In the genomic region with DNA sequence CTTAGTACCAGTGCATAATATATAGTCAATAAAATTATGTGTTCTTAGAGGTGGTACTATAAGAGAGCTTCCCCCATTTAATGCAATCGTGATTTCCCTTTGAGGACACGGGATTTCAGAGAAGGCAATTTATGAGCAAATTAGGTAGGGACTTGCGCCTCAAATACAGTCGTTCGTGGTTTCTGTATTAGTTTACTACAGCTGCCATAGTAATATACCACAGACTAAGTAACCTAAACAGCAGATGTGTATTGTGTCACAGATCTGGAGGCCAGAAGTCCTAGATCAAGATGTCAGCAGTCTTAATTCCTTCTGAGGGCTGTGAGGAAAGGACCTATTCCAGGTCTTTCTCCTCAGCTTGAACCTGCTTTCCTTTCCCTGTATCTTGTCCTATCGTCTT, we compare ENCODE assay signal across 17 cellular contexts. TPM values are rescaled to one million over a fixed set of nuclear protein-coding genes. Genes with fewer than 3 reads are reported as not detected.
DNase-seq lines count a peak whose midpoint lies in the region; ATAC-seq, FAIRE-seq and TF ChIP-seq lines count a peak whose summit lies in the region.
"Had no signal": no experiment of that assay in that cellular context is flagged by ENCODE, and none has a peak within 500 bp of the region (broad histone marks: within the 10 kb centered on the region; RNA-seq: fewer than 3 reads in every experiment).

No MANE protein-coding gene starts in this region.

- no peak overlapping the region for H2BK12ac ChIP-seq in mesenchymal stem cell (ENCODE audit: low read length in 2 of 2)

- DNase-seq in DND-41 (no peak), MV-4-11 (lab: John Stamatoyannopoulos, UW) (peak; percentile 36), mesenchymal stem cell (peak; percentile 24), NCI-H2081 (lab: John Stamatoyannopoulos, UW) (no peak), RCC 7860 (ENCODE audit: low spot score) (no peak), HUDEP-2 (lab: John Stamatoyannopoulos, UW; ENCODE audit: unreplicated experiment in 76 of 76) (no peak), NCI-H2196 treated with DMSO at 0.1 percent for 48 hours (lab: John Stamatoyannopoulos, UW; ENCODE audit: unreplicated experiment) (no peak)
- DNase-seq: activated CD4-positive, alpha-beta T cell treated with anti-CD3 and anti-CD28 coated beads for 48 hours; activated CD8-positive, alpha-beta memory T cell treated with anti-CD3 and anti-CD28 coated beads, Interleukin-2, amount 50 U/mL, for 48 hours; activated gamma-delta T cell treated with Interleukin-2 at 50 U/mL for 16 hours; esophagus squamous epithelium; left ventricle myocardium inferior; NCI-H526 treated with DMSO at 0.1 percent for 48 hours; right lobe of liver; stimulated activated naive B cell treated with anti-CD40 and anti-IgM and Interleukin-4, amounts not matched to agents 10 μg/mL and 1 μg/mL and 100 μg/mL, for 72 hours; trophoblast cell had no signal

- H3K4me3 ChIP-seq in DND-41 (ENCODE audit: low read depth in 1 of 2, low read length in 2 of 2) (peak overlapping the region in 1 of 2 experiments; percentile 99; a peak in 2 of 4 replicates), mesenchymal stem cell (ENCODE audit: insufficient read depth in 1 of 2, low read depth in 1 of 2, low read length in 2 of 2) (no peak overlapping the region)
- H3K4me3 ChIP-seq: right lobe of liver had no signal

- H3K79me2 ChIP-seq in DND-41 (ENCODE audit: insufficient read depth, low read length): peaks cover 79% of the 10 kb centered on the region

- H4K8ac ChIP-seq in mesenchymal stem cell (ENCODE audit: low read length): no peak overlapping the region

- H3K9ac ChIP-seq in DND-41 (ENCODE audit: low read depth, low read length) (peak overlapping the region; percentile 94), mesenchymal stem cell (ENCODE audit: low read length) (no peak overlapping the region)

- H3K27ac ChIP-seq in DND-41 (ENCODE audit: low read length) (peak overlapping the region; percentile 99), mesenchymal stem cell (ENCODE audit: low read length, poor library complexity, severe bottlenecking) (no peak overlapping the region)
- H3K27ac ChIP-seq: esophagus squamous epithelium, left ventricle myocardium inferior, right lobe of liver had no signal

- H3K14ac ChIP-seq in mesenchymal stem cell (ENCODE audit: low read length in 2 of 2): no peak overlapping the region

- 75% methylated on average over 3 of the region's 6 CpGs for WGBS in mesenchymal stem cell

- H4K20me1 ChIP-seq in DND-41 (ENCODE audit: insufficient read depth, low read length): no peaks in the 10 kb centered on the region

- H3K36me3 ChIP-seq in DND-41 (ENCODE audit: insufficient read depth, low read length): peaks cover 12% of the 10 kb centered on the region
- no peaks in the 10 kb centered on the region for H3K36me3 ChIP-seq in mesenchymal stem cell (ENCODE audit: control insufficient read depth in 1 of 2, insufficient read depth in 2 of 2, low read depth in 1 of 2, low read length in 2 of 2)
- H3K36me3 ChIP-seq: esophagus squamous epithelium, left ventricle myocardium inferior, right lobe of liver had no signal

- H4K91ac ChIP-seq in mesenchymal stem cell (ENCODE audit: low read length): no peak overlapping the region

- FAIRE-seq in RCC 7860 (lab: Jason Lieb, UNC): no peak

- H3K27me3 ChIP-seq in DND-41 (ENCODE audit: insufficient read depth, low read length, poor library complexity): no peaks in the 10 kb centered on the region
- no peaks in the 10 kb centered on the region for H3K27me3 ChIP-seq in mesenchymal stem cell (ENCODE audit: control insufficient read depth in 1 of 2, insufficient read depth in 1 of 2, low read length in 2 of 2)
- H3K27me3 ChIP-seq: esophagus squamous epithelium, right lobe of liver had no signal

- H3K23ac ChIP-seq in mesenchymal stem cell (ENCODE audit: low read length in 2 of 2): no peak overlapping the region

- H2AK5ac ChIP-seq in mesenchymal stem cell (ENCODE audit: low read length, severe bottlenecking): no peak overlapping the region

- H3K18ac ChIP-seq in mesenchymal stem cell (ENCODE audit: low read depth in 1 of 2, low read length in 2 of 2): no peak overlapping the region

- H2AFZ ChIP-seq in DND-41 (ENCODE audit: low read depth, low read length) (no peak overlapping the region), mesenchymal stem cell (ENCODE audit: low read depth, low read length) (no peak overlapping the region)

- H3K79me1 ChIP-seq in mesenchymal stem cell (replicated peaks; ENCODE audit: low read length, poor library complexity, severe bottlenecking): peaks cover 7% of the 10 kb centered on the region

- no peak overlapping the region for H2BK120ac ChIP-seq in mesenchymal stem cell (ENCODE audit: low read depth, low read length)

- no peak overlapping the region for H3K4ac ChIP-seq in mesenchymal stem cell (ENCODE audit: low read depth in 1 of 2, low read length in 2 of 2)

- no peaks in the 10 kb centered on the region for H3K9me3 ChIP-seq in DND-41 (ENCODE audit: insufficient read depth, low read length, severe bottlenecking)
- H3K9me3 ChIP-seq in mesenchymal stem cell (ENCODE audit: control insufficient read depth, low read length): no peaks in the 10 kb centered on the region
- H3K9me3 ChIP-seq: esophagus squamous epithelium, left ventricle myocardium inferior, right lobe of liver had no signal

- ATAC-seq in DND-41 (ENCODE audit: insufficient read depth, low read depth) (peak; percentile 18; the same call in 1 of the 3 replicates), GM19351 (IDR thresholded peaks at IDR 0.05; ENCODE audit: unreplicated experiment) (peak; percentile 32)
- ATAC-seq: right lobe of liver; stimulated activated naive B cell treated with anti-CD40 and anti-IgM and Interleukin-4, amounts not matched to agents 10 μg/mL and 1 μg/mL and 100 μg/mL, for 72 hours had no signal

- no peak overlapping the region for H2BK5ac ChIP-seq in mesenchymal stem cell (ENCODE audit: low read depth, low read length, poor library complexity, severe bottlenecking)

- TF ChIP-seq CTCF in DND-41 (IDR thresholded peaks at IDR 0.05; ENCODE audit: borderline replicate concordance, extremely low read depth, low read length, poor library complexity, severe bottlenecking): no peak

- H3K4me2 ChIP-seq in DND-41 (ENCODE audit: insufficient read depth, low read length): peak overlapping the region; percentile 71
- H3K4me2 ChIP-seq in mesenchymal stem cell (ENCODE audit: low read length, poor library complexity, severe bottlenecking): no peak overlapping the region

- H2BK15ac ChIP-seq in mesenchymal stem cell (ENCODE audit: low read depth, poor library complexity, severe bottlenecking): no peak overlapping the region

- H3K4me1 ChIP-seq in DND-41 (ENCODE audit: insufficient read depth, low read length) (peaks cover 84% of the 10 kb centered on the region), mesenchymal stem cell (ENCODE audit: control insufficient read depth, insufficient read depth, low read depth, low read length) (peaks cover 4% of the 10 kb centered on the region)

RNA-seq across cellular contexts. Expression of gene PUDP, which starts 1.5 kb away (rescaled TPM):
- polyA plus RNA-seq in mesenchymal stem cell (2013, experiment 1 of 2): 19.7 TPM
- 19.9 TPM for polyA plus RNA-seq in mesenchymal stem cell (2013, experiment 2 of 2)

RNA-seq across cellular contexts. Expression of gene STS, which starts 1.9 kb away (rescaled TPM):
- polyA plus RNA-seq in mesenchymal stem cell (2013, experiment 1 of 2): 5.6 TPM
- 5.6 TPM for polyA plus RNA-seq in mesenchymal stem cell (2013, experiment 2 of 2)

Comparison
In these comparisons a context has a peak if more than half of its experiments do, and no peak if none do; other contexts are left out.
1. DNase-seq: peak in MV-4-11 (single experiment) and mesenchymal stem cell (single experiment); none in DND-41 (single experiment), NCI-H2081 (0 of 2), RCC 7860 (single experiment), HUDEP-2 (0 of 76) and NCI-H2196 treated with DMSO at 0.1 percent for 48 hours (single experiment).